ENCODE assay signal across 2 cellular contexts in the genomic region with DNA sequence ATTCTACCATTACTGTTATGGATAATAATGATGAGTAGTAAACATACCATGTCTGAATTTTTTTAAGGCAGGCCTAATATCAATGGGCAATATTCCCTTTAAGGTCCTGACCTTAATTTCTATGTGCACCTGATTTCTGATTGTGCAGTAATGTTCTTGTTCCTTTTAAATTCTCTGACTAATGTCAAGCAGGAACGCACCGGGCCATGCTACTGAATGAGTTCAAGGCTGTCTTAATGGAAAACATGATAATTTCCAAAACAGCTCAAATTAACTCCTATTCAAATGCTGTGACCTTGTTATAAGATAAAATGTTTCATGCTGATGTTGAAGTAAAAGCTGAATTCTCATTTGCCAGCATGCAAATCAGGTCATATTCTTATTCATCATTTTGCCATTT.
TF ChIP-seq lines count a peak whose summit lies in the region.

No MANE protein-coding gene starts in this region.

TF ChIP-seq in A549, 52 proteins besides CTCF, POLR2A, EP300 and RAD21:
- TF ChIP-seq HEYL (CRISPR knock-in tag; IDR thresholded peaks at IDR 0.05) (no peak), RNF2 (IDR thresholded peaks at IDR 0.05; ENCODE audit: borderline replicate concordance, low read depth) (no peak), CHD4 (IDR thresholded peaks at IDR 0.05; ENCODE audit: borderline replicate concordance) (no peak), MAZ (IDR thresholded peaks at IDR 0.05; ENCODE audit: borderline replicate concordance, low read depth, low read length) (no peak), FOSB (CRISPR knock-in tag; IDR thresholded peaks at IDR 0.05) (no peak), PHF8 (IDR thresholded peaks at IDR 0.05; ENCODE audit: borderline replicate concordance, low read depth) (no peak), JUNB (IDR thresholded peaks at IDR 0.05) (no peak), RARB (CRISPR knock-in tag; IDR thresholded peaks at IDR 0.05) (no peak), MYC (IDR thresholded peaks at IDR 0.05; ENCODE audit: borderline replicate concordance, low read length) (no peak), FOXS1 (CRISPR knock-in tag; IDR thresholded peaks at IDR 0.05) (no peak), POLR2AphosphoS2 (conservative IDR thresholded peaks at IDR 0.05; ENCODE audit: low read length) (no peak), MAFK (IDR thresholded peaks at IDR 0.05; ENCODE audit: partially characterized antibody) (no peak), USF2 (IDR thresholded peaks at IDR 0.05) (no peak)
- TF ChIP-seq, protein P1, sequence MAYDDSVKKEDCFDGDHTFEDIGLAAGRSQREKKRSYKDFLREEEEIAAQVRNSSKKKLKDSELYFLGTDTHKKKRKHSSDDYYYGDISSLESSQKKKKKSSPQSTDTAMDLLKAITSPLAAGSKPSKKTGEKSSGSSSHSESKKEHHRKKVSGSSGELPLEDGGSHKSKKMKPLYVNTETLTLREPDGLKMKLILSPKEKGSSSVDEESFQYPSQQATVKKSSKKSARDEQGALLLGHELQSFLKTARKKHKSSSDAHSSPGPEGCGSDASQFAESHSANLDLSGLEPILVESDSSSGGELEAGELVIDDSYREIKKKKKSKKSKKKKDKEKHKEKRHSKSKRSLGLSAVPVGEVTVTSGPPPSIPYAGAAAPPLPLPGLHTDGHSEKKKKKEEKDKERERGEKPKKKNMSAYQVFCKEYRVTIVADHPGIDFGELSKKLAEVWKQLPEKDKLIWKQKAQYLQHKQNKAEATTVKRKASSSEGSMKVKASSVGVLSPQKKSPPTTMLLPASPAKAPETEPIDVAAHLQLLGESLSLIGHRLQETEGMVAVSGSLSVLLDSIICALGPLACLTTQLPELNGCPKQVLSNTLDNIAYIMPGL (CRISPR knock-in tag; IDR thresholded peaks at IDR 0.05; ENCODE audit: borderline replicate concordance), result no peak
- TF ChIP-seq, protein P2, sequence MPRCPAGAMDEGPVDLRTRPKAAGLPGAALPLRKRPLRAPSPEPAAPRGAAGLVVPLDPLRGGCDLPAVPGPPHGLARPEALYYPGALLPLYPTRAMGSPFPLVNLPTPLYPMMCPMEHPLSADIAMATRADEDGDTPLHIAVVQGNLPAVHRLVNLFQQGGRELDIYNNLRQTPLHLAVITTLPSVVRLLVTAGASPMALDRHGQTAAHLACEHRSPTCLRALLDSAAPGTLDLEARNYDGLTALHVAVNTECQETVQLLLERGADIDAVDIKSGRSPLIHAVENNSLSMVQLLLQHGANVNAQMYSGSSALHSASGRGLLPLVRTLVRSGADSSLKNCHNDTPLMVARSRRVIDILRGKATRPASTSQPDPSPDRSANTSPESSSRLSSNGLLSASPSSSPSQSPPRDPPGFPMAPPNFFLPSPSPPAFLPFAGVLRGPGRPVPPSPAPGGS (IDR thresholded peaks at IDR 0.05), result no peak
- TF ChIP-seq, protein P3, sequence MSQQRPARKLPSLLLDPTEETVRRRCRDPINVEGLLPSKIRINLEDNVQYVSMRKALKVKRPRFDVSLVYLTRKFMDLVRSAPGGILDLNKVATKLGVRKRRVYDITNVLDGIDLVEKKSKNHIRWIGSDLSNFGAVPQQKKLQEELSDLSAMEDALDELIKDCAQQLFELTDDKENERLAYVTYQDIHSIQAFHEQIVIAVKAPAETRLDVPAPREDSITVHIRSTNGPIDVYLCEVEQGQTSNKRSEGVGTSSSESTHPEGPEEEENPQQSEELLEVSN (IDR thresholded peaks at IDR 0.05; ENCODE audit: borderline replicate concordance, low read depth), result no peak

TF ChIP-seq in H1, 55 proteins besides CTCF, POLR2A, EP300 and RAD21:
- TF ChIP-seq USF2 (IDR thresholded peaks at IDR 0.05; ENCODE audit: low read length) (no peak), EZH2 (IDR thresholded peaks at IDR 0.05; ENCODE audit: low read depth, low read length, severe bottlenecking) (no peak), FOSL1 (IDR thresholded peaks at IDR 0.05; ENCODE audit: insufficient read depth, low read depth, low read length) (no peak), BRCA1 (IDR thresholded peaks at IDR 0.05; ENCODE audit: low read depth, low read length) (no peak), TAF1 (IDR thresholded peaks at IDR 0.05; ENCODE audit: low read depth, low read length) (no peak), GABPA (IDR thresholded peaks at IDR 0.05; ENCODE audit: borderline replicate concordance, insufficient read depth, low read length) (no peak), HDAC6 (IDR thresholded peaks at IDR 0.05; ENCODE audit: low read depth, low read length) (no peak), SP1 (IDR thresholded peaks at IDR 0.05; ENCODE audit: low read depth, low read length) (no peak), ASH2L (IDR thresholded peaks at IDR 0.05; ENCODE audit: low read length) (no peak)
TF ChIP-seq in H1: peak in this region for 0.
